In genomic region chr11:31687256-31687655, GRCh38 we compare ENCODE assay signal across 21 cellular contexts.
"Had no signal": no experiment of that assay in that cellular context is flagged by ENCODE, and none has a peak within 500 bp of the region (broad histone marks: within the 10 kb centered on the region; RNA-seq: fewer than 3 reads in every experiment).

No MANE protein-coding gene starts in this region.

- H3K27me3 ChIP-seq: brain microvascular endothelial cell, pancreas, sigmoid colon, spleen, upper lobe of right lung had no signal

- H3K36me3 Mint-ChIP-seq: natural killer cell had no signal

- H3K4me3 ChIP-seq: lower lobe of right lung, pancreas, sigmoid colon, spleen, upper lobe of right lung had no signal

- DNase-seq: activated CD4-positive, alpha-beta T cell treated with anti-CD3 and anti-CD28 coated beads, Interleukin-2, amount 10 ng/mL, durations not matched to agents 7 days and 5 days; activated CD8-positive, alpha-beta T cell treated with anti-CD3 and anti-CD28 coated beads, Interleukin-2, amount 10 ng/mL, durations not matched to agents 7 days and 5 days; activated naive CD4-positive, alpha-beta T cell treated with Interleukin-2 at 50 U/mL for 16 hours; activated naive CD8-positive, alpha-beta T cell treated with anti-CD3 and anti-CD28 coated beads, Interleukin-2, amount 10 ng/mL, durations not matched to agents 7 days and 5 days; activated T-cell treated with anti-CD3 and anti-CD28 coated beads, Interleukin-2, amount 50 U/mL, for 24 hours; anterior cingulate cortex; brain microvascular endothelial cell; effector memory CD8-positive, alpha-beta T cell; hippocampal formation; islet precursor cell; lower lobe of right lung; natural killer cell; pancreas; sigmoid colon; spleen; stimulated activated CD4-positive, alpha-beta T cell treated with anti-CD3 and anti-CD28 coated beads, Interleukin-4, amount 100 ng/mL, for 4 hours; upper lobe of right lung had no signal

- H3K27ac Mint-ChIP-seq: activated CD4-positive, alpha-beta T cell treated with anti-CD3 and anti-CD28 coated beads, Interleukin-2, amount 10 ng/mL, durations not matched to agents 7 days and 5 days; activated CD8-positive, alpha-beta T cell treated with anti-CD3 and anti-CD28 coated beads, Interleukin-2, amount 10 ng/mL, durations not matched to agents 7 days and 5 days; activated naive CD8-positive, alpha-beta T cell treated with anti-CD3 and anti-CD28 coated beads, Interleukin-2, amount 10 ng/mL, durations not matched to agents 7 days and 5 days; activated T-cell treated with anti-CD3 and anti-CD28 coated beads, Interleukin-2, amount 50 U/mL, for 24 hours; activated T-helper 2 cell treated with anti-CD3 and anti-CD28 coated beads, Interferon-gamma antibody, Interleukin-2, Interleukin-4, amounts not matched to agents 10 μg/mL and 5 μg/mL and 100 μg/mL, durations not matched to agents 14 hours and 24 hours and 36 hours; effector memory CD8-positive, alpha-beta T cell; natural killer cell; stimulated activated memory B cell treated with anti-CD40 and anti-IgM and Interleukin-4, amounts not matched to agents 10 μg/mL and 1 μg/mL and 100 μg/mL, for 72 hours; T-helper 1 cell treated with Interleukin-12 subunit alpha and Interleukin-12 subunit beta and Interleukin-4 antibody, amounts not matched to agents 30 μg/mL and 1 μg/mL, for 36 hours had no signal

- H3K9me3 Mint-ChIP-seq: activated CD4-positive, alpha-beta T cell treated with anti-CD3 and anti-CD28 coated beads, Interleukin-2, amount 10 ng/mL, durations not matched to agents 7 days and 5 days; activated naive CD8-positive, alpha-beta T cell treated with anti-CD3 and anti-CD28 coated beads, Interleukin-2, amount 10 ng/mL, durations not matched to agents 7 days and 5 days; activated T-cell treated with anti-CD3 and anti-CD28 coated beads, Interleukin-2, amount 50 U/mL, for 24 hours; activated T-helper 2 cell treated with anti-CD3 and anti-CD28 coated beads, Interferon-gamma antibody, Interleukin-2, Interleukin-4, amounts not matched to agents 10 μg/mL and 5 μg/mL and 100 μg/mL, durations not matched to agents 14 hours and 24 hours and 36 hours; effector memory CD8-positive, alpha-beta T cell; natural killer cell; stimulated activated memory B cell treated with anti-CD40 and anti-IgM and Interleukin-4, amounts not matched to agents 10 μg/mL and 1 μg/mL and 100 μg/mL, for 72 hours; T-helper 1 cell treated with Interleukin-12 subunit alpha and Interleukin-12 subunit beta and Interleukin-4 antibody, amounts not matched to agents 30 μg/mL and 1 μg/mL, for 36 hours had no signal

- H3K9me3 ChIP-seq: lower lobe of right lung, pancreas, sigmoid colon, spleen, upper lobe of right lung had no signal

- H3K4me1 ChIP-seq: lower lobe of right lung, pancreas, sigmoid colon, spleen, upper lobe of right lung had no signal

- ATAC-seq: activated CD4-positive, CD25-positive, alpha-beta regulatory T cell treated with anti-CD3 and anti-CD28 coated beads, Interleukin-2, amount 50 U/mL, for 24 hours; activated CD8-positive, alpha-beta T cell treated with anti-CD3 and anti-CD28 coated beads, Interleukin-2, amount 10 ng/mL, durations not matched to agents 7 days and 5 days; effector memory CD8-positive, alpha-beta T cell; lower lobe of right lung; natural killer cell; pancreas; stimulated activated memory B cell treated with anti-CD40 and anti-IgM and Interleukin-4, amounts not matched to agents 10 μg/mL and 1 μg/mL and 100 μg/mL, for 72 hours; upper lobe of right lung had no signal

- H3K27me3 Mint-ChIP-seq: activated CD4-positive, alpha-beta T cell treated with anti-CD3 and anti-CD28 coated beads, Interleukin-2, amount 10 ng/mL, durations not matched to agents 7 days and 5 days; activated naive CD8-positive, alpha-beta T cell treated with anti-CD3 and anti-CD28 coated beads, Interleukin-2, amount 10 ng/mL, durations not matched to agents 7 days and 5 days; activated T-cell treated with anti-CD3 and anti-CD28 coated beads, Interleukin-2, amount 50 U/mL, for 24 hours; effector memory CD8-positive, alpha-beta T cell; stimulated activated memory B cell treated with anti-CD40 and anti-IgM and Interleukin-4, amounts not matched to agents 10 μg/mL and 1 μg/mL and 100 μg/mL, for 72 hours had no signal

- H3K4me1 Mint-ChIP-seq: activated CD4-positive, alpha-beta T cell treated with anti-CD3 and anti-CD28 coated beads, Interleukin-2, amount 10 ng/mL, durations not matched to agents 7 days and 5 days; stimulated activated memory B cell treated with anti-CD40 and anti-IgM and Interleukin-4, amounts not matched to agents 10 μg/mL and 1 μg/mL and 100 μg/mL, for 72 hours had no signal

- H3K36me3 ChIP-seq: brain microvascular endothelial cell, lower lobe of right lung, pancreas, sigmoid colon, spleen, upper lobe of right lung had no signal

- H3K4me3 Mint-ChIP-seq: activated CD4-positive, alpha-beta T cell treated with anti-CD3 and anti-CD28 coated beads, Interleukin-2, amount 10 ng/mL, durations not matched to agents 7 days and 5 days; activated CD8-positive, alpha-beta T cell treated with anti-CD3 and anti-CD28 coated beads, Interleukin-2, amount 10 ng/mL, durations not matched to agents 7 days and 5 days; activated naive CD8-positive, alpha-beta T cell treated with anti-CD3 and anti-CD28 coated beads, Interleukin-2, amount 10 ng/mL, durations not matched to agents 7 days and 5 days; activated T-cell treated with anti-CD3 and anti-CD28 coated beads, Interleukin-2, amount 50 U/mL, for 24 hours; effector memory CD8-positive, alpha-beta T cell; natural killer cell; stimulated activated memory B cell treated with anti-CD40 and anti-IgM and Interleukin-4, amounts not matched to agents 10 μg/mL and 1 μg/mL and 100 μg/mL, for 72 hours; T-helper 1 cell treated with Interleukin-12 subunit alpha and Interleukin-12 subunit beta and Interleukin-4 antibody, amounts not matched to agents 30 μg/mL and 1 μg/mL, for 36 hours had no signal

- H3K27ac ChIP-seq: brain microvascular endothelial cell, lower lobe of right lung, pancreas, sigmoid colon, spleen, upper lobe of right lung had no signal
